ENCODE assay signal across 1 cellular context in the genomic region with DNA sequence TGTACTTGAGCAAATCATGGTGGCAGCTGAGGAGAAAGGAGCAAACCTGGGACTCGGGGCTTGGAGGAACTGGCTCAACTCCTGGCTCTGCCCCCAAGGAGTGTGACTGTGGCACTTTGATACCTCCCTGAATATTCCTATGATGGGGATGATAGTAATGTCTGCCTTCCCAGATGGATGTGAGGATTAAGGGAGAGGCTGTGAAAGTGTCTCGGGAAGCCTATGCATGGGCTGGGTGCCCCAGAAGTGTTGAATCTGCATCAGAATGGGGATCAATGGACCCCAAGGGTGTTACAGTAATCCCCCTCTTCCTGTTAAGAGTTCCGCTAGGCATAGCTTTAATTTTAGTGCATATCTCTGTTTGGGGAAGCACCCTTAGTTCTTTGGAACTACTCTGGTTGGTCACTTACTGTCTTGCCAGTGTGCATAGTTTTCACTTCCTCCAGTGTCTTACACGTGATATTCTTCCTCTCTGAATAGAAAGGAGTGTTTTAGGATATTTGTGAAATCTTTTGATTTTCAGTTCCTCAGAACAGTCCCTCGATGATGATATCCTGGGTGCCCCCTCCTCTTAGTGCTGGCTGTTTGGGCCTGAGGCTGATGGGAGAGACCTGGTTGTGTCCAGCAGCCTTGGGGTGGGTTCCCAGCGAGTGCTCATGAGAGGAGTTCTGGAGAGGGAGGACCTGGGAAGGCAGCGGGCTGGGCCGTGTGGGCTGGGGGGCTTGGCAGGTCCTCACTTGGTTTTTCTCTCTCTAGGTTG.
TF ChIP-seq lines count a peak whose summit lies in the region.

No MANE protein-coding gene starts in this region.

TF ChIP-seq in HepG2, 621 proteins besides CTCF, POLR2A, EP300 and RAD21 (continued from another document):
- TF ChIP-seq, protein P1, sequence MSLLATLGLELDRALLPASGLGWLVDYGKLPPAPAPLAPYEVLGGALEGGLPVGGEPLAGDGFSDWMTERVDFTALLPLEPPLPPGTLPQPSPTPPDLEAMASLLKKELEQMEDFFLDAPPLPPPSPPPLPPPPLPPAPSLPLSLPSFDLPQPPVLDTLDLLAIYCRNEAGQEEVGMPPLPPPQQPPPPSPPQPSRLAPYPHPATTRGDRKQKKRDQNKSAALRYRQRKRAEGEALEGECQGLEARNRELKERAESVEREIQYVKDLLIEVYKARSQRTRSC (CRISPR knock-in tag; IDR thresholded peaks at IDR 0.05; ENCODE audit: low read depth) = no peak
- TF ChIP-seq ZNF747 (CRISPR knock-in tag; IDR thresholded peaks at IDR 0.05; ENCODE audit: borderline replicate concordance) = no peak
- no peak for TF ChIP-seq KLF13 (CRISPR knock-in tag; IDR thresholded peaks at IDR 0.05)
- no peak for TF ChIP-seq ZNF296 (CRISPR knock-in tag; conservative IDR thresholded peaks at IDR 0.05)
- no peak for TF ChIP-seq ZNF720 (CRISPR knock-in tag; IDR thresholded peaks at IDR 0.05)
